Comparison of ENCODE assay signal across 21 cellular contexts in genomic region chr6:4563877-4564276, GRCh38.
"Had no signal": no experiment of that assay in that cellular context is flagged by ENCODE, and none has a peak within 500 bp of the region (broad histone marks: within the 10 kb centered on the region; RNA-seq: fewer than 3 reads in every experiment).

No MANE protein-coding gene starts in this region.

- FAIRE-seq: RCC 7860 had no signal

- H3K4me2 ChIP-seq: KMS-11 had no signal

- H3K4me3 ChIP-seq: SJSA1, SK-N-MC had no signal

- H3K9ac ChIP-seq: KMS-11 had no signal

- H3K36me3 ChIP-seq: SJSA1 had no signal

- DNase-seq: IMR-90, Kasumi-1, MM.1S, MV-4-11, NCI-H1048, NCI-H1105 treated with DMSO at 0.1 percent for 48 hours, NCI-H1417 treated with DMSO at 0.1 percent for 48 hours, NCI-H146, NCI-H1930, NCI-H2081, NCI-H2171, NCI-H226, NCI-H510A, NCI-H774, Right ventricle myocardium superior, RPMI8226, SIG-M5 had no signal

- H3K27me3 ChIP-seq: SJSA1 had no signal

- H3K27ac ChIP-seq: KMS-11, SJSA1, SK-N-MC had no signal

- H3K9me3 ChIP-seq: SJSA1 had no signal
